ENCODE assay signal across 10 cellular contexts in genomic region chr5:73917433-73917832, GRCh38.
DNase-seq lines count a peak whose midpoint lies in the region; ATAC-seq and TF ChIP-seq lines count a peak whose summit lies in the region.
"Had no signal": no experiment of that assay in that cellular context is flagged by ENCODE, and none has a peak within 500 bp of the region (broad histone marks: within the 10 kb centered on the region; RNA-seq: fewer than 3 reads in every experiment).

No MANE protein-coding gene starts in this region.

- H3K4me3 Mint-ChIP-seq in MCF 10A (ENCODE audit: unreplicated experiment), result no peak overlapping the region

- H3K9ac ChIP-seq in mammary epithelial cell (ENCODE audit: insufficient read depth, low read length), result no peak overlapping the region

- no peak overlapping the region for H3K4me2 ChIP-seq in mammary epithelial cell (ENCODE audit: insufficient read depth, low read depth, low read length)

- POLR2A ChIA-PET in MCF 10A (lab: Yijun Ruan, JAX), result interaction anchor here (0.5 to 1.6 kb wide), 2 partner anchors 21 to 336 kb away, joined by 4 to 7 read pairs; no protein-coding TSS in a partner anchor

- TF ChIP-seq CTCF in MCF 10A (IDR thresholded peaks at IDR 0.05; ENCODE audit: unreplicated experiment) (no peak), mammary epithelial cell (conservative IDR thresholded peaks at IDR 0.05 in 1 of 2, IDR thresholded peaks at IDR 0.05 in 1 of 2; ENCODE audit: extremely low read depth in 1 of 2, insufficient read depth in 1 of 2, low read depth in 1 of 2, low read length in 2 of 2) (no peak), breast epithelium (IDR thresholded peaks at IDR 0.05) (no peak), right lobe of liver (IDR thresholded peaks at IDR 0.05) (no peak), upper lobe of right lung (IDR thresholded peaks at IDR 0.05) (no peak)

- no peaks in the 10 kb centered on the region for H3K9me3 ChIP-seq in mammary epithelial cell (replicated peaks; ENCODE audit: insufficient read depth, low read length)
- no peaks in the 10 kb centered on the region for H3K9me3 ChIP-seq in breast epithelium
- no peaks in the 10 kb centered on the region for H3K9me3 ChIP-seq in right lobe of liver
- no peaks in the 10 kb centered on the region for H3K9me3 ChIP-seq in upper lobe of right lung

- ATAC-seq in right lobe of liver, result peak; percentile 87 to 95 (median 88)
- ATAC-seq in upper lobe of right lung, result peak; percentile 69
- ATAC-seq in GM18511 (IDR thresholded peaks at IDR 0.05; ENCODE audit: unreplicated experiment), result no peak

- no peak overlapping the region for H2AFZ ChIP-seq in mammary epithelial cell (ENCODE audit: low read depth, low read length)

- H3K36me3 ChIP-seq in mammary epithelial cell (ENCODE audit: insufficient read depth, low read length) (peaks cover 10% of the 10 kb centered on the region), breast epithelium (no peaks in the 10 kb centered on the region), right lobe of liver (no peaks in the 10 kb centered on the region), upper lobe of right lung (no peaks in the 10 kb centered on the region)

- H3K27ac ChIP-seq in mammary epithelial cell (ENCODE audit: insufficient read depth, low read depth, low read length), result no peak overlapping the region
- H3K27ac ChIP-seq in breast epithelium, result peak overlapping the region; percentile 48 to 56
- no peak overlapping the region for H3K27ac ChIP-seq in right lobe of liver
- H3K27ac ChIP-seq in upper lobe of right lung, result no peak overlapping the region

- H3K79me2 ChIP-seq in mammary epithelial cell (ENCODE audit: insufficient read depth, low read length), result peaks cover 3% of the 10 kb centered on the region

- BruUV-seq in MCF 10A (replicated peaks; lab: Mats Ljungman, UMichigan), result no TSS peak
- BruUV-seq in mammary epithelial cell (replicated peaks; lab: Mats Ljungman, UMichigan), result no TSS peak

- H3K4me1 ChIP-seq in mammary epithelial cell (ENCODE audit: insufficient read depth, low read length) (no peaks in the 10 kb centered on the region), breast epithelium (peaks cover 2 to 8% of the 10 kb centered on the region in 2 donors), right lobe of liver (peaks cover 0 to 17% (median 7%) of the 10 kb centered on the region in 4 donors), upper lobe of right lung (peaks cover 13% of the 10 kb centered on the region)

- TF ChIP-seq POLR2A in breast epithelium (IDR thresholded peaks at IDR 0.05) (no peak), right lobe of liver (IDR thresholded peaks at IDR 0.05) (no peak)

- no peaks in the 10 kb centered on the region for H3K27me3 ChIP-seq in mammary epithelial cell (ENCODE audit: insufficient read depth, low read length)
- no peaks in the 10 kb centered on the region for H3K27me3 ChIP-seq in breast epithelium
- no peaks in the 10 kb centered on the region for H3K27me3 ChIP-seq in right lobe of liver
- H3K27me3 ChIP-seq in upper lobe of right lung, result no peaks in the 10 kb centered on the region

- CTCF ChIA-PET in MCF 10A (lab: Yijun Ruan, JAX) (interaction anchor here (0.6 to 1.5 kb wide), 3 partner anchors 14 to 15 kb away, joined by 3 to 6 read pairs (median 6); no protein-coding TSS in a partner anchor), mammary epithelial cell (lab: Charles Lee; ENCODE audit: low non-redundant PET) (no interaction called here)

- peak; percentile 73 for DNase-seq in MCF 10A (ENCODE audit: unreplicated experiment)
- DNase-seq in mammary epithelial cell, result no peak
- peak in 1 of 2 donors; percentile 88 for DNase-seq in breast epithelium (ENCODE audit: low spot score in 2 of 2)
- DNase-seq in right lobe of liver, result peak; percentile 67 to 74 (median 73)
- no peak for DNase-seq in upper lobe of right lung
- DNase-seq in CD1c-positive myeloid dendritic cell (ENCODE audit: extremely low spot score), result no peak
- DNase-seq in SW 1271 (lab: John Stamatoyannopoulos, UW), result no peak
- DNase-seq: activated CD4-positive, alpha-beta T cell treated with anti-CD3 and anti-CD28 coated beads, Interleukin-2, amount 50 U/mL, for 4 hours; DMS153 had no signal

- intact Hi-C loops in MCF 10A (cut with micrococcal nuclease), result no loop called here
- intact Hi-C loops in mammary epithelial cell (cut with micrococcal nuclease), result no loop called here
- intact Hi-C loops in breast epithelium (cut with DNase I; ENCODE audit: low total_unique reads), result no loop called here
- intact Hi-C loops in right lobe of liver (cut with DNase I), result no loop called here
- intact Hi-C loops in upper lobe of right lung (cut with DNase I), result loop anchor here (10.0 kb wide), 1 partner anchor 117 kb away; no protein-coding TSS in a partner anchor

- in situ Hi-C loops in mammary epithelial cell (cut with MboI; ENCODE audit: low sequenced_read_pairs in 2 of 2), result loop anchor here in 1 of 2 donors (25.0 kb wide), 1 partner anchor 995 kb away; no protein-coding TSS in a partner anchor

- no peaks in the 10 kb centered on the region for H3K9me3 Mint-ChIP-seq in MCF 10A (ENCODE audit: unreplicated experiment)

- dilution Hi-C loops in mammary epithelial cell (cut with HindIII; ENCODE audit: low sequenced_read_pairs), result loop anchor here (25.0 kb wide), 3 partner anchors 95 to 970 kb away; no protein-coding TSS in a partner anchor

- H3K4me1 Mint-ChIP-seq in MCF 10A (ENCODE audit: insufficient read depth, unreplicated experiment), result no peaks in the 10 kb centered on the region

- H3K27ac Mint-ChIP-seq in MCF 10A (ENCODE audit: low read depth, unreplicated experiment), result no peak overlapping the region

- peaks cover 37% of the 10 kb centered on the region for H3K36me3 Mint-ChIP-seq in MCF 10A (ENCODE audit: insufficient read depth, unreplicated experiment)

- H3K27me3 Mint-ChIP-seq in MCF 10A (ENCODE audit: insufficient read depth, unreplicated experiment), result no peaks in the 10 kb centered on the region

- H4K20me1 ChIP-seq in mammary epithelial cell (ENCODE audit: insufficient read depth, low read length), result no peaks in the 10 kb centered on the region

- H3K4me3 ChIP-seq in mammary epithelial cell (replicated peaks in 1 of 3; ENCODE audit: insufficient read depth in 1 of 3, low read depth in 2 of 3, low read length in 3 of 3) (no peak overlapping the region), breast epithelium (no peak overlapping the region), right lobe of liver (no peak overlapping the region), upper lobe of right lung (no peak overlapping the region)

- WGBS in mammary epithelial cell (ENCODE audit: low coverage, missing lambda C conversion rate), result 79% methylated on average over 3 of the region's 3 CpGs
- WGBS in right lobe of liver (ENCODE audit: insufficient coverage, low coverage, low lambda C conversion rate, missing lambda C conversion rate), result 40% methylated on average over 2 of the region's 3 CpGs

Comparison
In these comparisons a context has a peak if more than half of its experiments do, and no peak if none do; other contexts are left out.
1. DNase-seq: peak in MCF 10A (single experiment) and right lobe of liver (3 of 3); none in mammary epithelial cell (single experiment), upper lobe of right lung (single experiment), CD1c-positive myeloid dendritic cell (single experiment) and SW 1271 (0 of 2).
2. H3K27ac ChIP-seq: peak in breast epithelium (2 of 2); none in mammary epithelial cell (single experiment), right lobe of liver (0 of 3) and upper lobe of right lung (single experiment).